ENCODE assay signal across 8 cellular contexts in genomic region chr9:111661150-111661801, GRCh38. TPM values are rescaled to one million over a fixed set of nuclear protein-coding genes. Genes with fewer than 3 reads are reported as not detected.
DNase-seq lines count a peak whose midpoint lies in the region; ATAC-seq, FAIRE-seq and TF ChIP-seq lines count a peak whose summit lies in the region.

Gene GNG10 (plus strand): TSS chr9:111661605. CDS start chr9:111661635, 30 bp downstream.

- TF ChIP-seq EP300 in gastroesophageal sphincter (IDR thresholded peaks at IDR 0.05): no peak

- ATAC-seq in GM19463 (IDR thresholded peaks at IDR 0.05; ENCODE audit: unreplicated experiment) (peak; percentile 90), RWPE2 (ENCODE audit: low read depth) (peak; percentile 86), gastroesophageal sphincter (peak; percentile 93)

- peak in 1 of 2 donors; percentile 27 for TF ChIP-seq POLR2A in gastroesophageal sphincter (IDR thresholded peaks at IDR 0.05)

- DNase-seq in D721Med (ENCODE audit: insufficient read length, low spot score) (peak; percentile 64), HL-60 (ENCODE audit: low read depth in 1 of 2, low spot score in 1 of 2) (peak in 1 of 2 experiments; percentile 35), RWPE2 (ENCODE audit: low spot score) (no peak)
- DNase-seq in activated naive CD4-positive, alpha-beta T cell (lab: John Stamatoyannopoulos, UW): peak; percentile 15 to 72 (median 40)

- H3K36me3 ChIP-seq in RWPE2 (ENCODE audit: low read depth): peaks cover 5% of the 10 kb centered on the region
- no peaks in the 10 kb centered on the region for H3K36me3 ChIP-seq in gastroesophageal sphincter
- H3K36me3 ChIP-seq in neutrophil: peaks cover 10% of the 10 kb centered on the region

- H3K9me3 ChIP-seq in RWPE2 (ENCODE audit: severe bottlenecking): no peaks in the 10 kb centered on the region
- no peaks in the 10 kb centered on the region for H3K9me3 ChIP-seq in gastroesophageal sphincter
- no peaks in the 10 kb centered on the region for H3K9me3 ChIP-seq in neutrophil

- peak within 1 kb of the TSS; percentile 87 for H3K4me3 ChIP-seq in HL-60 (replicated peaks; ENCODE audit: insufficient read depth, low read length)
- H3K4me3 ChIP-seq in RWPE2 (ENCODE audit: severe bottlenecking): peak within 1 kb of the TSS; percentile 86
- peak within 1 kb of the TSS; percentile 49 to 87 for H3K4me3 ChIP-seq in gastroesophageal sphincter
- peak within 1 kb of the TSS; percentile 74 to 87 for H3K4me3 ChIP-seq in neutrophil (ENCODE audit: low read depth in 1 of 2, low read length in 1 of 2)

- no peak for TF ChIP-seq CTCF in D721Med (IDR thresholded peaks at IDR 0.05; ENCODE audit: insufficient read depth, missing control alignments)
- no peak for TF ChIP-seq CTCF in HL-60 (IDR thresholded peaks at IDR 0.05; ENCODE audit: insufficient read depth, low read length)
- no peak for TF ChIP-seq CTCF in RWPE2 (IDR thresholded peaks at IDR 0.05; ENCODE audit: poor library complexity, severe bottlenecking)
- no peak for TF ChIP-seq CTCF in gastroesophageal sphincter (IDR thresholded peaks at IDR 0.05)
- TF ChIP-seq CTCF in neutrophil (IDR thresholded peaks at IDR 0.05): no peak
- TF ChIP-seq CTCF in subcutaneous adipose tissue (IDR thresholded peaks at IDR 0.05; ENCODE audit: low read depth): no peak

- WGBS in gastroesophageal sphincter (ENCODE audit: low coverage in 1 of 2), 2 donors: 0% methylated on average over 1 to 2 of the region's 61 CpGs

- peaks cover 9% of the 10 kb centered on the region for H3K4me1 ChIP-seq in RWPE2 (ENCODE audit: insufficient read depth, poor library complexity, severe bottlenecking)
- H3K4me1 ChIP-seq in gastroesophageal sphincter: peaks cover 0 to 23% (median 0%) of the 10 kb centered on the region in 3 donors
- H3K4me1 ChIP-seq in neutrophil (ENCODE audit: control insufficient read depth in 1 of 2, insufficient read depth in 1 of 2, low read depth in 1 of 2, low read length in 1 of 2): peaks cover 26 to 40% of the 10 kb centered on the region in 2 experiments

- no peak for FAIRE-seq in D721Med (lab: Jason Lieb, UNC)

- no peaks in the 10 kb centered on the region for H3K27me3 ChIP-seq in HL-60 (ENCODE audit: insufficient read depth, poor library complexity, severe bottlenecking)
- H3K27me3 ChIP-seq in RWPE2 (ENCODE audit: insufficient read depth, poor library complexity, severe bottlenecking): no peaks in the 10 kb centered on the region
- H3K27me3 ChIP-seq in gastroesophageal sphincter: no peaks in the 10 kb centered on the region
- H3K27me3 ChIP-seq in neutrophil: peaks cover 9% of the 10 kb centered on the region

- peak within 1 kb of the TSS; percentile 49 for H3K27ac ChIP-seq in HL-60 (replicated peaks)
- peak within 1 kb of the TSS; percentile 33 for H3K27ac ChIP-seq in RWPE2 (ENCODE audit: poor library complexity, severe bottlenecking)
- H3K27ac ChIP-seq in gastroesophageal sphincter: peak within 1 kb of the TSS in 3 of 4 donors; percentile 74 to 86 (median 81)
- H3K27ac ChIP-seq in neutrophil: peak within 1 kb of the TSS; percentile 92

RNA-seq across cellular contexts. Expression of gene GNG10, which starts in this region (rescaled TPM):
- 10 to 100 TPM; 41.4 to 96.4 (median 82.0) TPM for total RNA-seq in gastroesophageal sphincter
- 100 to 1,000 TPM in 3 of 4 donors, 10 to 100 TPM in 1; 79.9 to 125 (median 105) TPM for total RNA-seq in subcutaneous adipose tissue

Comparison
In these comparisons a context has a peak if more than half of its experiments do, and no peak if none do; other contexts are left out.
1. H3K27ac ChIP-seq: peak in every context shown above with its lines; median percentile 92 in neutrophil; 81 in gastroesophageal sphincter; 49 in HL-60; 33 in RWPE2.